ENCODE assay signal across 9 cellular contexts in genomic region chr2:85893428-85894258, GRCh38. TPM values are rescaled to one million over a fixed set of nuclear protein-coding genes. Genes with fewer than 3 reads are reported as not detected.
DNase-seq lines count a peak whose midpoint lies in the region; ATAC-seq and TF ChIP-seq lines count a peak whose summit lies in the region.
"Had no signal": no experiment of that assay in that cellular context is flagged by ENCODE, and none has a peak within 500 bp of the region (broad histone marks: within the 10 kb centered on the region; RNA-seq: fewer than 3 reads in every experiment).

No MANE protein-coding gene starts in this region.

- no peaks in the 10 kb centered on the region for H3K9me3 ChIP-seq in Panc1 (ENCODE audit: control insufficient read depth, insufficient read depth, low read depth, low read length)

- peaks cover 35% of the 10 kb centered on the region for H3K4me1 Mint-ChIP-seq in endothelial cell (ENCODE audit: unreplicated experiment)

- DNase-seq in Daoy (ENCODE audit: low read depth) (peak; percentile 85), Panc1 (ENCODE audit: low read depth, low spot score) (peak; percentile 43), endothelial cell (ENCODE audit: low spot score) (no peak), omental fat pad (ENCODE audit: low spot score) (peak; percentile 21), Right ventricle myocardium superior (no peak)
- no peak for DNase-seq in stimulated activated CD4-positive, alpha-beta T cell treated with anti-CD3 and anti-CD28 coated beads, Interleukin-15, amount 100 ng/mL, for 24 hours
- DNase-seq in stimulated activated CD4-positive, alpha-beta T cell treated with anti-CD3 and anti-CD28 coated beads, Interleukin-4, amount 100 ng/mL, for 1 hour, result no peak
- DNase-seq: NCI-H1048 had no signal

- H3K27me3 ChIP-seq in Panc1 (ENCODE audit: control insufficient read depth, insufficient read depth, low read length), result no peaks in the 10 kb centered on the region

- H3K4me1 ChIP-seq in Panc1 (ENCODE audit: control insufficient read depth, insufficient read depth, low read length), result peaks cover 8% of the 10 kb centered on the region; the same call in 1 of the 2 replicates

- H3K9me3 Mint-ChIP-seq in endothelial cell (ENCODE audit: unreplicated experiment), result peaks cover 4% of the 10 kb centered on the region

- no peak overlapping the region for H3K27ac ChIP-seq in Panc1 (ENCODE audit: low read length)

- H3K27me3 Mint-ChIP-seq in endothelial cell (ENCODE audit: unreplicated experiment), result no peaks in the 10 kb centered on the region

- H3K4me3 ChIP-seq in Panc1 (ENCODE audit: low read depth in 2 of 2, low read length in 2 of 2), result no peak overlapping the region

- BruUV-seq in Panc1 (replicated peaks; lab: Mats Ljungman, UMichigan), result no TSS peak

- peak overlapping the region; percentile 60 for H3K4me3 Mint-ChIP-seq in endothelial cell (ENCODE audit: unreplicated experiment)

- POLR2A ChIA-PET in Panc1 (lab: Charles Lee), result no interaction called here

- H3K36me3 ChIP-seq in Panc1 (ENCODE audit: control insufficient read depth, insufficient read depth, low read length), result no peaks in the 10 kb centered on the region

- H3K36me3 Mint-ChIP-seq in endothelial cell (ENCODE audit: low read depth, unreplicated experiment), result peaks cover 7% of the 10 kb centered on the region

- H3K27ac Mint-ChIP-seq in endothelial cell (ENCODE audit: unreplicated experiment), result peak overlapping the region; percentile 82

- ATAC-seq in Panc1 (peak; percentile 29; the same call in 1 of the 2 replicates), omental fat pad (ENCODE audit: low FRiP score) (no peak), HG03095 (IDR thresholded peaks at IDR 0.05; ENCODE audit: unreplicated experiment) (no peak), Right ventricle myocardium superior (ENCODE audit: poor library complexity) (no peak)

- intact Hi-C loops in Panc1 (cut with micrococcal nuclease; ENCODE audit: unreplicated experiment), result loop anchor here (5.0 to 10.0 kb wide), 2 partner anchors 111 to 304 kb away; partner anchors contain the start of genes IMMT and MRPL35
- intact Hi-C loops in Right ventricle myocardium superior (cut with DNase I), result no loop called here

- CTCF ChIA-PET in Panc1 (lab: Charles Lee), result no interaction called here

- TF ChIP-seq CTCF in Panc1 (IDR thresholded peaks at IDR 0.05) (no peak), endothelial cell (IDR thresholded peaks at IDR 0.05; ENCODE audit: unreplicated experiment) (no peak), omental fat pad (IDR thresholded peaks at IDR 0.05) (no peak)

- in situ Hi-C loops in Panc1 (cut with HindIII; ENCODE audit: low pct_unique_long_range_greater_than_20kb, low sequenced_read_pairs), result no loop called here

RNA-seq across cellular contexts. Expression of gene ST3GAL5, which starts 4.9 kb away (rescaled TPM):
- total RNA-seq in Daoy (2014; rRNA removed; shearing (Covaris generic)), result 24.5 and 31.9 TPM in 2 replicates
- total RNA-seq in Panc1 (2021; ENCODE audit: unreplicated experiment), result 5.0 TPM
- polyA plus RNA-seq in Panc1 (2012; ENCODE audit: insufficient read length), result 1.4 TPM
- total RNA-seq in endothelial cell (ENCODE audit: unreplicated experiment), result 49.8 TPM
- total RNA-seq in omental fat pad, result 10 to 100 TPM; 41.7 to 89.5 (median 59.4) TPM
- 5.0 TPM for total RNA-seq in Right ventricle myocardium superior

Comparison
In these comparisons a context has a peak if more than half of its experiments do, and no peak if none do; other contexts are left out.
1. DNase-seq: peak in Daoy (single experiment), Panc1 (single experiment) and omental fat pad (single experiment); none in endothelial cell (single experiment), stimulated activated CD4-positive, alpha-beta T cell treated with anti-CD3 and anti-CD28 coated beads, Interleukin-15, amount 100 ng/mL, for 24 hours (single experiment), Right ventricle myocardium superior (single experiment) and stimulated activated CD4-positive, alpha-beta T cell treated with anti-CD3 and anti-CD28 coated beads, Interleukin-4, amount 100 ng/mL, for 1 hour (single experiment).